2 cellular contexts compared by ENCODE assay signal in genomic region chr2:158098171-158098570, GRCh38.
TF ChIP-seq lines count a peak whose summit lies in the region.

No MANE protein-coding gene starts in this region.

TF ChIP-seq in GM23338, 12 proteins besides CTCF, POLR2A, EP300 and RAD21 (continued from another document):
- no peak for TF ChIP-seq NANOG (IDR thresholded peaks at IDR 0.05; ENCODE audit: borderline replicate concordance)
- TF ChIP-seq JUNB (IDR thresholded peaks at IDR 0.05; ENCODE audit: unreplicated experiment) = no peak
- TF ChIP-seq STAT1 (IDR thresholded peaks at IDR 0.05; ENCODE audit: unreplicated experiment) = no peak
- TF ChIP-seq EZH2 (IDR thresholded peaks at IDR 0.05; ENCODE audit: low read depth, unreplicated experiment) = no peak
- no peak for TF ChIP-seq ZNF462 (CRISPR knock-in tag; IDR thresholded peaks at IDR 0.05)
- TF ChIP-seq ETS1 (IDR thresholded peaks at IDR 0.05) = no peak
- no peak for TF ChIP-seq REST (IDR thresholded peaks at IDR 0.05; ENCODE audit: unreplicated experiment)

TF ChIP-seq in IMR-90, 13 proteins besides CTCF, POLR2A, EP300 and RAD21 (continued from another document):
- TF ChIP-seq NFE2L2 (IDR thresholded peaks at IDR 0.05; ENCODE audit: low read depth, low read length) (no peak), MAFK (IDR thresholded peaks at IDR 0.05; ENCODE audit: low read depth, low read length) (no peak), CEBPB (IDR thresholded peaks at IDR 0.05; ENCODE audit: low read depth, low read length) (no peak), MAZ (IDR thresholded peaks at IDR 0.05; ENCODE audit: borderline replicate concordance, low read depth, low read length) (no peak), ELK1 (IDR thresholded peaks at IDR 0.05; ENCODE audit: borderline replicate concordance, low read depth, low read length) (no peak), MXI1 (IDR thresholded peaks at IDR 0.05; ENCODE audit: borderline replicate concordance, low read depth, low read length) (no peak), USF2 (IDR thresholded peaks at IDR 0.05; ENCODE audit: low read depth, low read length) (no peak), CHD1 (IDR thresholded peaks at IDR 0.05; ENCODE audit: low read depth, low read length) (no peak), BHLHE40 (IDR thresholded peaks at IDR 0.05; ENCODE audit: low read depth, low read length) (no peak), FOS (IDR thresholded peaks at IDR 0.05; ENCODE audit: low read depth, low read length) (no peak)
